9 cellular contexts compared by ENCODE assay signal in genomic region chrX:17559728-17560379, GRCh38.
DNase-seq lines count a peak whose midpoint lies in the region; ATAC-seq lines count a peak whose summit lies in the region.
"Had no signal": no experiment of that assay in that cellular context is flagged by ENCODE, and none has a peak within 500 bp of the region (broad histone marks: within the 10 kb centered on the region; RNA-seq: fewer than 3 reads in every experiment).

No MANE protein-coding gene starts in this region.

- DNase-seq in NCI-H1092 treated with DMSO at 0.1 percent for 48 hours (lab: John Stamatoyannopoulos, UW): peak; percentile 5
- DNase-seq in NCI-H1092 (lab: John Stamatoyannopoulos, UW): no peak
- DNase-seq in SJCRH30: peak; percentile 5 to 48
- DNase-seq in glomerular visceral epithelial cell (ENCODE audit: extremely low spot score): peak; percentile 75
- DNase-seq in stromal cell of bone marrow (ENCODE audit: low read depth): peak; percentile 77
- no peak for DNase-seq in activated CD8-positive, alpha-beta memory T cell treated with anti-CD3 and anti-CD28 coated beads for 24 hours
- DNase-seq: stimulated activated CD8-positive, alpha-beta memory T cell treated with anti-CD3 and anti-CD28 coated beads, Interleukin-4, amount 100 ng/mL, for 48 hours had no signal

- no peak for ATAC-seq in HG03280 (IDR thresholded peaks at IDR 0.05; ENCODE audit: unreplicated experiment)
- no peak for ATAC-seq in GM19351 (IDR thresholded peaks at IDR 0.05; ENCODE audit: unreplicated experiment)

- no peaks in the 10 kb centered on the region for H3K36me3 ChIP-seq in SJCRH30

- H3K4me3 ChIP-seq in SJCRH30: no peak overlapping the region

- no peak overlapping the region for H3K27ac ChIP-seq in SJCRH30

- no peaks in the 10 kb centered on the region for H3K9me3 ChIP-seq in SJCRH30 (replicated peaks)

- H3K4me1 ChIP-seq in SJCRH30: peaks cover 2% of the 10 kb centered on the region; the same call in 1 of the 2 replicates

- H3K27me3 ChIP-seq in SJCRH30: no peaks in the 10 kb centered on the region

Comparison
In these comparisons a context has a peak if more than half of its experiments do, and no peak if none do; other contexts are left out.
1. DNase-seq: peak in NCI-H1092 treated with DMSO at 0.1 percent for 48 hours (single experiment), SJCRH30 (2 of 2), glomerular visceral epithelial cell (single experiment) and stromal cell of bone marrow (single experiment); none in NCI-H1092 (single experiment) and activated CD8-positive, alpha-beta memory T cell treated with anti-CD3 and anti-CD28 coated beads for 24 hours (single experiment).